In the genomic region with DNA sequence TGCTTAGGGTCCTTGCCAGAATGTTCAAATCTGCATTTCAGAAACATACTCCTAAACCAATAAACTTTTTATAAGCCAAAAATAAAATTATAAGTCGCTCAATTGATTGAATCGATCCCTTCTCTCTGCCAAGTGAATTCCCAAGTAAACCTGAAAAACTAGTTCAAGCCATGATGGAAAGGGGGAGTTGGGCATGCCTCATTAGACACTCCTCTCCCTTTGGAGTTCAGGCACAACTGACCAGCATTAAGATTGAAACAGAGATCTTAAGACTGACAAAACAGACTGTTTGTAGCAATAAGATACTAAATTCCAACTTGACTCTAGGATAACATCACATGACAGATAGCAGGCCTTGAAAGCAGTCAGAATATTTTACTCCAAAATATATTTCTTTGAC, we compare ENCODE assay signal across 17 cellular contexts.
DNase-seq lines count a peak whose midpoint lies in the region; TF ChIP-seq lines count a peak whose summit lies in the region.
"Had no signal": no experiment of that assay in that cellular context is flagged by ENCODE, and none has a peak within 500 bp of the region (broad histone marks: within the 10 kb centered on the region; RNA-seq: fewer than 3 reads in every experiment).

No MANE protein-coding gene starts in this region.

- no peaks in the 10 kb centered on the region for H3K36me3 ChIP-seq in Karpas-422 (ENCODE audit: insufficient read depth, low read length)
- H3K36me3 ChIP-seq: BLaER1 treated with 17β-estradiol and CSF1 and Interleukin-3, amounts not matched to agents 10 nM and 100 nM had no signal

- H3K36me3 Mint-ChIP-seq in progenitor cell of endocrine pancreas (ENCODE audit: insufficient read depth): no peaks in the 10 kb centered on the region
- H3K36me3 Mint-ChIP-seq: CD8-positive, alpha-beta T cell had no signal

- H3K27ac ChIP-seq in Karpas-422 (ENCODE audit: low read length): peak overlapping the region; percentile 98
- H3K27ac ChIP-seq: BLaER1 treated with 17β-estradiol and CSF1 and Interleukin-3, amounts not matched to agents 10 nM and 100 nM; C4-2B had no signal

- H2AFZ ChIP-seq in Karpas-422 (ENCODE audit: low read length): no peak overlapping the region

- H3K4me2 ChIP-seq in Karpas-422 (ENCODE audit: low read depth, low read length, poor library complexity, severe bottlenecking): no peak overlapping the region
- H3K4me2 ChIP-seq: BLaER1 treated with 17β-estradiol and CSF1 and Interleukin-3, amounts not matched to agents 10 nM and 100 nM had no signal

- H3K9me3 ChIP-seq in Karpas-422 (ENCODE audit: low read length): no peaks in the 10 kb centered on the region
- H3K9me3 ChIP-seq: Caco-2 had no signal

- peaks cover 17% of the 10 kb centered on the region for H3K27me3 Mint-ChIP-seq in progenitor cell of endocrine pancreas
- H3K27me3 Mint-ChIP-seq: B cell; CD4-positive, alpha-beta T cell had no signal

- H3K9me2 ChIP-seq in Karpas-422 (replicated peaks; ENCODE audit: insufficient read depth, low read length): no peaks in the 10 kb centered on the region

- no peaks in the 10 kb centered on the region for H3K4me1 Mint-ChIP-seq in progenitor cell of endocrine pancreas (ENCODE audit: low read depth)

- H3K4me3 Mint-ChIP-seq in progenitor cell of endocrine pancreas (ENCODE audit: low read depth): no peak overlapping the region
- H3K4me3 Mint-ChIP-seq: B cell; CD4-positive, alpha-beta T cell; CD8-positive, alpha-beta T cell had no signal

- no peaks in the 10 kb centered on the region for H3K27me3 ChIP-seq in Karpas-422 (ENCODE audit: low read length)
- H3K27me3 ChIP-seq: BLaER1 treated with 17β-estradiol and CSF1 and Interleukin-3, amounts not matched to agents 10 nM and 100 nM had no signal

- H3K9me3 Mint-ChIP-seq in progenitor cell of endocrine pancreas (ENCODE audit: low read depth): peaks cover 4% of the 10 kb centered on the region
- H3K9me3 Mint-ChIP-seq: CD4-positive, alpha-beta T cell; CD8-positive, alpha-beta T cell had no signal

- H3K4me3 ChIP-seq in Karpas-422 (ENCODE audit: low read length): no peak overlapping the region
- H3K4me3 ChIP-seq: BLaER1 treated with 17β-estradiol and CSF1 and Interleukin-3, amounts not matched to agents 10 nM and 100 nM had no signal

- TF ChIP-seq CTCF in progenitor cell of endocrine pancreas (IDR thresholded peaks at IDR 0.05; ENCODE audit: unreplicated experiment): no peak

- no peaks in the 10 kb centered on the region for H3K79me2 ChIP-seq in Karpas-422 (ENCODE audit: low read length)

- H3K9ac ChIP-seq in Karpas-422 (ENCODE audit: low read length): no peak overlapping the region
- H3K9ac ChIP-seq: BLaER1 treated with 17β-estradiol and CSF1 and Interleukin-3, amounts not matched to agents 10 nM and 100 nM had no signal

- peaks cover 94% of the 10 kb centered on the region for H3K4me1 ChIP-seq in Karpas-422 (ENCODE audit: low read length)
- H3K4me1 ChIP-seq: Caco-2 had no signal

- no peaks in the 10 kb centered on the region for H4K20me1 ChIP-seq in Karpas-422 (ENCODE audit: insufficient read depth, low read depth, low read length)
- H4K20me1 ChIP-seq: BLaER1 treated with 17β-estradiol and CSF1 and Interleukin-3, amounts not matched to agents 10 nM and 100 nM had no signal

- H3K27ac Mint-ChIP-seq in progenitor cell of endocrine pancreas: no peak overlapping the region
- H3K27ac Mint-ChIP-seq: CD4-positive, alpha-beta T cell; CD8-positive, alpha-beta T cell had no signal

- DNase-seq in Karpas-422 (no peak), mucosa of gallbladder (ENCODE audit: low spot score) (peak; percentile 28), amniotic stem cell (lab: John Stamatoyannopoulos, UW) (no peak), AG08396 (ENCODE audit: low spot score) (no peak), progenitor cell of endocrine pancreas (ENCODE audit: low spot score, unreplicated experiment) (no peak)
- DNase-seq: 8988T; ACHN; AML-193; Caco-2; Calu3; CD4-positive, alpha-beta T cell; CD8-positive, alpha-beta T cell; DMS79 treated with DMSO at 0.1 percent for 48 hours; GF-D8 had no signal
